In the genomic region with DNA sequence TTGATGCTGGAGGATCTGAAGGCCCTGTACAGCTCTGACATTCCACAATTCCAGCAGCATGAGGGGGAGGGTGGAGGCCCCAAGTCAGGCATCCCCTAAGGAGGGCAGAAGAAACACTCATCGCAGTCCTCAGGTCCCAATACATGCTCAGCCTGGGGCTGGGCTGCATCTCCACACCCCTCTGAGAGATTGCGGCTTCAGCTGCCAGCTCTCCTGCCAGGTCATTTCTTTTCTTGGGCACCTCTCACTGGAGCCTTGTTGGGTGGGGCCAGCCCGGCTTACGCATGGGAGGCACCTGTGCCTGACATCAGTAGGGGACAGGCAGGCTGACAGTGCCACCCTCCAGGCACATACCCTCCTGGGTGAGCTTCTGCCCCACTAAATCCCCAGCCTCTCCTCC, we compare ENCODE assay signal across 21 cellular contexts.
DNase-seq lines count a peak whose midpoint lies in the region; ATAC-seq and TF ChIP-seq lines count a peak whose summit lies in the region.
"Had no signal": no experiment of that assay in that cellular context is flagged by ENCODE, and none has a peak within 500 bp of the region (broad histone marks: within the 10 kb centered on the region; RNA-seq: fewer than 3 reads in every experiment).

No MANE protein-coding gene starts in this region.

- H3K9me3 Mint-ChIP-seq in mesothelial cell of epicardium (peaks cover 4% of the 10 kb centered on the region), type B pancreatic cell (peaks cover 4% of the 10 kb centered on the region)
- H3K9me3 Mint-ChIP-seq: CD4-positive, alpha-beta T cell; CD8-positive, alpha-beta memory T cell had no signal

- no peak for TF ChIP-seq CTCF in mesothelial cell of epicardium (IDR thresholded peaks at IDR 0.05; ENCODE audit: unreplicated experiment)
- no peak for TF ChIP-seq CTCF in type B pancreatic cell (conservative IDR thresholded peaks at IDR 0.05)

- ATAC-seq in GM21381 (IDR thresholded peaks at IDR 0.05; ENCODE audit: unreplicated experiment), result no peak
- ATAC-seq: A549, GM12878 had no signal

- H3K27me3 Mint-ChIP-seq in mesothelial cell of epicardium (ENCODE audit: low read depth), result peaks cover 2% of the 10 kb centered on the region
- peaks cover 17% of the 10 kb centered on the region for H3K27me3 Mint-ChIP-seq in type B pancreatic cell

- H3K4me1 Mint-ChIP-seq in mesothelial cell of epicardium (peaks cover 30% of the 10 kb centered on the region), type B pancreatic cell (ENCODE audit: unreplicated experiment) (peaks cover 26% of the 10 kb centered on the region)
- H3K4me1 Mint-ChIP-seq: CD14-positive monocyte; CD8-positive, alpha-beta memory T cell had no signal

- H3K36me3 Mint-ChIP-seq in mesothelial cell of epicardium (no peaks in the 10 kb centered on the region), type B pancreatic cell (no peaks in the 10 kb centered on the region)
- H3K36me3 Mint-ChIP-seq: CD14-positive monocyte; CD8-positive, alpha-beta memory T cell had no signal

- H3K27ac Mint-ChIP-seq in mesothelial cell of epicardium (peak overlapping the region; percentile 55), type B pancreatic cell (no peak overlapping the region)
- H3K27ac Mint-ChIP-seq: CD14-positive monocyte; CD4-positive, alpha-beta T cell; CD8-positive, alpha-beta memory T cell had no signal

- H3K4me3 Mint-ChIP-seq in mesothelial cell of epicardium (no peak overlapping the region), type B pancreatic cell (no peak overlapping the region)
- H3K4me3 Mint-ChIP-seq: CD14-positive monocyte; CD4-positive, alpha-beta T cell; CD8-positive, alpha-beta memory T cell had no signal

- peak; percentile 19 for DNase-seq in ecto neural progenitor cell (ENCODE audit: low spot score)
- DNase-seq in mesothelial cell of epicardium (ENCODE audit: low spot score in 2 of 2, unreplicated experiment in 2 of 2), result no peak
- peak; percentile 39 for DNase-seq in type B pancreatic cell (ENCODE audit: extremely low spot score, unreplicated experiment)
- no peak for DNase-seq in midbrain (lab: John Stamatoyannopoulos, UW)
- DNase-seq in stimulated activated CD8-positive, alpha-beta memory T cell treated with anti-CD3 and anti-CD28 coated beads, Interleukin-4, amount 100 ng/mL, for 48 hours, result no peak
- DNase-seq: 8988T; ACHN; AML-193; BE2C; CD4-positive, alpha-beta T cell; CD8-positive, alpha-beta memory T cell; DMS 273 treated with DMSO at 0.1 percent for 48 hours; DMS79; EL; GDM1; GOT3; HCEC 1CT had no signal

Comparison
In these comparisons a context has a peak if more than half of its experiments do, and no peak if none do; other contexts are left out.
1. DNase-seq: peak in ecto neural progenitor cell (single experiment) and type B pancreatic cell (single experiment); none in mesothelial cell of epicardium (0 of 2), midbrain (single experiment) and stimulated activated CD8-positive, alpha-beta memory T cell treated with anti-CD3 and anti-CD28 coated beads, Interleukin-4, amount 100 ng/mL, for 48 hours (single experiment).